Comparison of ENCODE assay signal across 21 cellular contexts in genomic region chr5:139925163-139925562, GRCh38.
DNase-seq lines count a peak whose midpoint lies in the region; ATAC-seq and TF ChIP-seq lines count a peak whose summit lies in the region.
"Had no signal": no experiment of that assay in that cellular context is flagged by ENCODE, and none has a peak within 500 bp of the region (broad histone marks: within the 10 kb centered on the region; RNA-seq: fewer than 3 reads in every experiment).

No MANE protein-coding gene starts in this region.

- H3K27me3 Mint-ChIP-seq in activated CD4-positive, alpha-beta T cell treated with anti-CD3 and anti-CD28 coated beads, Interleukin-2, amount 10 ng/mL, durations not matched to agents 24 days and 14 days: peaks cover 35% of the 10 kb centered on the region
- peaks cover 5% of the 10 kb centered on the region for H3K27me3 Mint-ChIP-seq in neural progenitor cell (ENCODE audit: insufficient read depth, low read depth)
- peaks cover 16% of the 10 kb centered on the region for H3K27me3 Mint-ChIP-seq in activated CD8-positive, alpha-beta T cell treated with anti-CD3 and anti-CD28 coated beads, Interleukin-2, amount 10 ng/mL, durations not matched to agents 7 days and 5 days (ENCODE audit: low read depth)

- H3K9me3 ChIP-seq in neural progenitor cell (ENCODE audit: low read depth) (no peaks in the 10 kb centered on the region), spleen (no peaks in the 10 kb centered on the region)
- H3K9me3 ChIP-seq: BE2C; BLaER1 treated with 17β-estradiol and CSF1 and Interleukin-3, amounts not matched to agents 10 nM and 100 nM had no signal

- H3F3A ChIP-seq in neural progenitor cell (ENCODE audit: low read depth): no peaks in the 10 kb centered on the region

- no peak overlapping the region for H3K27ac Mint-ChIP-seq in activated CD4-positive, alpha-beta T cell treated with anti-CD3 and anti-CD28 coated beads, Interleukin-2, amount 10 ng/mL, durations not matched to agents 24 days and 14 days
- peak overlapping the region; percentile 34 for H3K27ac Mint-ChIP-seq in neural progenitor cell
- no peak overlapping the region for H3K27ac Mint-ChIP-seq in activated CD8-positive, alpha-beta T cell treated with anti-CD3 and anti-CD28 coated beads, Interleukin-2, amount 10 ng/mL, durations not matched to agents 7 days and 5 days
- H3K27ac Mint-ChIP-seq: CD14-positive monocyte; CD4-positive, alpha-beta T cell had no signal

- no peak for TF ChIP-seq POLR2A in spleen (IDR thresholded peaks at IDR 0.05)

- H4K20me1 ChIP-seq in neural progenitor cell (ENCODE audit: low read depth): no peaks in the 10 kb centered on the region

- no peak overlapping the region for H2AFZ ChIP-seq in neural progenitor cell (replicated peaks)

- no peaks in the 10 kb centered on the region for H3K4me1 Mint-ChIP-seq in activated CD4-positive, alpha-beta T cell treated with anti-CD3 and anti-CD28 coated beads, Interleukin-2, amount 10 ng/mL, durations not matched to agents 24 days and 14 days
- no peaks in the 10 kb centered on the region for H3K4me1 Mint-ChIP-seq in neural progenitor cell
- no peaks in the 10 kb centered on the region for H3K4me1 Mint-ChIP-seq in activated CD8-positive, alpha-beta T cell treated with anti-CD3 and anti-CD28 coated beads, Interleukin-2, amount 10 ng/mL, durations not matched to agents 7 days and 5 days (ENCODE audit: low read depth)
- H3K4me1 Mint-ChIP-seq: CD14-positive monocyte had no signal

- POLR2A ChIA-PET in HEK293T (lab: Yijun Ruan, JAX): no interaction called here
- POLR2A ChIA-PET in activated CD8-positive, alpha-beta T cell treated with anti-CD3 and anti-CD28 coated beads, Interleukin-2, amount 10 ng/mL, durations not matched to agents 7 days and 5 days (lab: Charles Lee): no interaction called here

- no peak overlapping the region for H3K4me2 ChIP-seq in neural progenitor cell
- H3K4me2 ChIP-seq: BLaER1 treated with 17β-estradiol and CSF1 and Interleukin-3, amounts not matched to agents 10 nM and 100 nM had no signal

- DNase-seq in activated CD4-positive, alpha-beta T cell treated with anti-CD3 and anti-CD28 coated beads, Interleukin-2, amount 10 ng/mL, durations not matched to agents 24 days and 14 days: peak; percentile 26
- DNase-seq in activated CD4-positive, alpha-beta T cell treated with anti-CD3 and anti-CD28 coated beads, Interleukin-2, amount 50 U/mL, for 4 hours: no peak
- DNase-seq in AG20443 (ENCODE audit: low spot score) (peak; percentile 2), HEK293T (ENCODE audit: extremely low spot score) (peak; percentile 1), neural progenitor cell (ENCODE audit: low spot score) (no peak), spleen (no peak)
- no peak for DNase-seq in stimulated activated CD8-positive, alpha-beta memory T cell treated with anti-CD3 and anti-CD28 coated beads, Interleukin-4, amount 100 ng/mL, for 48 hours
- no peak for DNase-seq in activated CD8-positive, alpha-beta T cell treated with anti-CD3 and anti-CD28 coated beads, Interleukin-2, amount 10 ng/mL, durations not matched to agents 7 days and 5 days
- DNase-seq: AML-193; CD4-positive, alpha-beta T cell; DMS 273 treated with DMSO at 0.1 percent for 48 hours; DMS79; EL; GF-D8; GOT3; HCEC 1CT had no signal

- no peak overlapping the region for H3K9ac ChIP-seq in neural progenitor cell
- H3K9ac ChIP-seq: BLaER1 treated with 17β-estradiol and CSF1 and Interleukin-3, amounts not matched to agents 10 nM and 100 nM had no signal

- no peaks in the 10 kb centered on the region for H3K36me3 Mint-ChIP-seq in activated CD4-positive, alpha-beta T cell treated with anti-CD3 and anti-CD28 coated beads, Interleukin-2, amount 10 ng/mL, durations not matched to agents 24 days and 14 days (ENCODE audit: low read depth)
- no peaks in the 10 kb centered on the region for H3K36me3 Mint-ChIP-seq in neural progenitor cell
- H3K36me3 Mint-ChIP-seq in activated CD8-positive, alpha-beta T cell treated with anti-CD3 and anti-CD28 coated beads, Interleukin-2, amount 10 ng/mL, durations not matched to agents 7 days and 5 days (ENCODE audit: low read depth): no peaks in the 10 kb centered on the region
- H3K36me3 Mint-ChIP-seq: CD14-positive monocyte; CD8-positive, alpha-beta memory T cell had no signal

- 85 to 94% (median 87%) methylated on average over 6 of the region's 6 CpGs for WGBS in spleen, 5 donors

- no peak overlapping the region for H3K27ac ChIP-seq in neural progenitor cell
- peak overlapping the region in 1 of 8 donors; percentile 65 for H3K27ac ChIP-seq in spleen
- H3K27ac ChIP-seq: 22Rv1; BLaER1 treated with 17β-estradiol and CSF1 and Interleukin-3, amounts not matched to agents 10 nM and 100 nM had no signal

- no peaks in the 10 kb centered on the region for H3K79me2 ChIP-seq in neural progenitor cell (ENCODE audit: low read depth)

- CTCF ChIA-PET in HEK293T (lab: Yijun Ruan, JAX): interaction anchor here (0.8 kb wide), 1 partner anchor 9 kb away, joined by 3 read pairs; no protein-coding TSS in a partner anchor
- CTCF ChIA-PET in activated CD8-positive, alpha-beta T cell treated with anti-CD3 and anti-CD28 coated beads, Interleukin-2, amount 10 ng/mL, durations not matched to agents 7 days and 5 days (lab: Charles Lee): no interaction called here

- no peaks in the 10 kb centered on the region for H3K36me3 ChIP-seq in neural progenitor cell
- no peaks in the 10 kb centered on the region for H3K36me3 ChIP-seq in spleen
- H3K36me3 ChIP-seq: BE2C; BLaER1 treated with 17β-estradiol and CSF1 and Interleukin-3, amounts not matched to agents 10 nM and 100 nM had no signal

- no peak overlapping the region for H3K4me3 ChIP-seq in neural progenitor cell
- no peak overlapping the region for H3K4me3 ChIP-seq in spleen
- H3K4me3 ChIP-seq: BLaER1 treated with 17β-estradiol and CSF1 and Interleukin-3, amounts not matched to agents 10 nM and 100 nM had no signal

- H3K27me3 ChIP-seq in neural progenitor cell (peaks cover 29% of the 10 kb centered on the region), spleen (replicated peaks in 1 of 7) (no peaks in the 10 kb centered on the region)
- H3K27me3 ChIP-seq: BE2C; BLaER1 treated with 17β-estradiol and CSF1 and Interleukin-3, amounts not matched to agents 10 nM and 100 nM had no signal

- H3K4me1 ChIP-seq in neural progenitor cell (no peaks in the 10 kb centered on the region), spleen (peaks cover 0 to 5% (median 0%) of the 10 kb centered on the region in 6 donors)
- H3K4me1 ChIP-seq: BLaER1 treated with 17β-estradiol and CSF1 and Interleukin-3, amounts not matched to agents 10 nM and 100 nM had no signal

- intact Hi-C loops in activated CD4-positive, alpha-beta T cell treated with anti-CD3 and anti-CD28 coated beads, Interleukin-2, amount 10 ng/mL, durations not matched to agents 24 days and 14 days (cut with micrococcal nuclease): no loop called here
- intact Hi-C loops in spleen (cut with DNase I; ENCODE audit: low total_unique reads): no loop called here

- TF ChIP-seq CTCF in neural progenitor cell (IDR thresholded peaks at IDR 0.05) (no peak), spleen (IDR thresholded peaks at IDR 0.05 in 8 of 11, conservative IDR thresholded peaks at IDR 0.05 in 3 of 11) (no peak)

- no peaks in the 10 kb centered on the region for H3K9me3 Mint-ChIP-seq in activated CD4-positive, alpha-beta T cell treated with anti-CD3 and anti-CD28 coated beads, Interleukin-2, amount 10 ng/mL, durations not matched to agents 24 days and 14 days
- H3K9me3 Mint-ChIP-seq in neural progenitor cell: no peaks in the 10 kb centered on the region
- H3K9me3 Mint-ChIP-seq in activated CD8-positive, alpha-beta T cell treated with anti-CD3 and anti-CD28 coated beads, Interleukin-2, amount 10 ng/mL, durations not matched to agents 7 days and 5 days (ENCODE audit: insufficient read depth): no peaks in the 10 kb centered on the region
- H3K9me3 Mint-ChIP-seq: CD4-positive, alpha-beta T cell; CD8-positive, alpha-beta memory T cell had no signal

- no peak overlapping the region for H3K4me3 Mint-ChIP-seq in activated CD4-positive, alpha-beta T cell treated with anti-CD3 and anti-CD28 coated beads, Interleukin-2, amount 10 ng/mL, durations not matched to agents 24 days and 14 days
- H3K4me3 Mint-ChIP-seq in neural progenitor cell: no peak overlapping the region
- no peak overlapping the region for H3K4me3 Mint-ChIP-seq in activated CD8-positive, alpha-beta T cell treated with anti-CD3 and anti-CD28 coated beads, Interleukin-2, amount 10 ng/mL, durations not matched to agents 7 days and 5 days
- H3K4me3 Mint-ChIP-seq: CD14-positive monocyte; CD4-positive, alpha-beta T cell had no signal

- no peak for ATAC-seq in activated CD8-positive, alpha-beta T cell treated with anti-CD3 and anti-CD28 coated beads, Interleukin-2, amount 10 ng/mL, durations not matched to agents 7 days and 5 days

TF ChIP-seq in HEK293T, 16 proteins besides CTCF, POLR2A, EP300 and RAD21:
- no peak for TF ChIP-seq CTBP1 (IDR thresholded peaks at IDR 0.05; ENCODE audit: borderline replicate concordance)
- TF ChIP-seq ZNF384 (IDR thresholded peaks at IDR 0.05): no peak
- no peak for TF ChIP-seq SP1 (IDR thresholded peaks at IDR 0.05)
- TF ChIP-seq BHLHE40 (IDR thresholded peaks at IDR 0.05; ENCODE audit: borderline replicate concordance): no peak
- no peak for TF ChIP-seq ARNT (IDR thresholded peaks at IDR 0.05)
- no peak for TF ChIP-seq TARDBP (IDR thresholded peaks at IDR 0.05)
- TF ChIP-seq SUZ12 (IDR thresholded peaks at IDR 0.05): no peak
- no peak for TF ChIP-seq HDGF (IDR thresholded peaks at IDR 0.05; ENCODE audit: borderline replicate concordance)
- no peak for TF ChIP-seq FOXK2 (IDR thresholded peaks at IDR 0.05)
- no peak for TF ChIP-seq ELF4 (IDR thresholded peaks at IDR 0.05)
- no peak for TF ChIP-seq FOXA1 (IDR thresholded peaks at IDR 0.05)
- no peak for TF ChIP-seq NFRKB (IDR thresholded peaks at IDR 0.05)
- no peak for TF ChIP-seq L3MBTL2 (conservative IDR thresholded peaks at IDR 0.05)
- no peak for TF ChIP-seq PKNOX1 (IDR thresholded peaks at IDR 0.05)
- no peak for TF ChIP-seq FOXM1 (IDR thresholded peaks at IDR 0.05; ENCODE audit: borderline replicate concordance)
- no peak for TF ChIP-seq LEF1 (IDR thresholded peaks at IDR 0.05; ENCODE audit: borderline replicate concordance)

Comparison
In these comparisons a context has a peak if more than half of its experiments do, and no peak if none do; other contexts are left out.
1. DNase-seq: peak in activated CD4-positive, alpha-beta T cell treated with anti-CD3 and anti-CD28 coated beads, Interleukin-2, amount 10 ng/mL, durations not matched to agents 24 days and 14 days (single experiment), AG20443 (single experiment) and HEK293T (single experiment); none in activated CD4-positive, alpha-beta T cell treated with anti-CD3 and anti-CD28 coated beads, Interleukin-2, amount 50 U/mL, for 4 hours (0 of 2), neural progenitor cell (single experiment), stimulated activated CD8-positive, alpha-beta memory T cell treated with anti-CD3 and anti-CD28 coated beads, Interleukin-4, amount 100 ng/mL, for 48 hours (single experiment), spleen (single experiment) and activated CD8-positive, alpha-beta T cell treated with anti-CD3 and anti-CD28 coated beads, Interleukin-2, amount 10 ng/mL, durations not matched to agents 7 days and 5 days (single experiment).